9 cellular contexts compared by ENCODE assay signal in the genomic region with DNA sequence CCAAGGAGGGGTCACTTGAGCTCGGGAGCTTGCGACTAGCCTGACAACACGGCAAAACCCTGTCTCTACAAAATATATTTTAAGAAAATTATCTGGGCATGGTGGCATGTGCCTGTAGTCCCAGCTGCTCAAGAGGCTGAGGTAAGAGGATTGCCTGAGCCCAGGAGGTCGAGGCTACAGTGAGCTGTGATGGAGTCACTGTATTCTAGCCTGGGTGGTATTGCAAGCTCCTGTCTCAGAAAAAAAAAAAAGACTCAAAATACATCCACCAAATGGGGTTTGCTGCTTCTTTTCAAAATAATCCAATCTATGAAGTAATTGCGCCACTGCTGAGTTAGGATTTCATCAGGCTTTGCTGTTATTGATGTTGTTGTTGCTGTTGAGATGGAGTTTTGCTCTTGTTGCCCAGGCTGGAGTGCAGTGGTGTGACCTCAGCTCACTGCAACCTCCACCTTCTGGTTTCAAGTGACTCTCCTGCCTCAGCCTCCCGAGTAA. TPM values are rescaled to one million over a fixed set of nuclear protein-coding genes. Genes with fewer than 3 reads are reported as not detected.
DNase-seq lines count a peak whose midpoint lies in the region; ATAC-seq and TF ChIP-seq lines count a peak whose summit lies in the region.
"Had no signal": no experiment of that assay in that cellular context is flagged by ENCODE, and none has a peak within 500 bp of the region (broad histone marks: within the 10 kb centered on the region; RNA-seq: fewer than 3 reads in every experiment).

No MANE protein-coding gene starts in this region.

- DNase-seq in activated CD4-positive, alpha-beta memory T cell treated with anti-CD3 and anti-CD28 coated beads for 36 hours = no peak
- peak; percentile 65 for DNase-seq in fibroblast of pulmonary artery (ENCODE audit: low read depth)
- DNase-seq in stimulated activated effector memory CD8-positive, alpha-beta T cell treated with anti-CD3 and anti-CD28 coated beads, Interleukin-12 subunit alpha, Interleukin-12 subunit beta, amount 100 ng/mL, for 72 hours (ENCODE audit: low spot score in 2 of 2) = peak in 1 of 2 donors; percentile 63
- DNase-seq in substantia nigra (lab: John Stamatoyannopoulos, UW) = no peak
- DNase-seq: amygdala had no signal

- CTCF ChIA-PET in activated CD4-positive, alpha-beta memory T cell treated with anti-CD3 and anti-CD28 coated beads for 36 hours (lab: Charles Lee) = interaction anchor here (2.5 kb wide), 1 partner anchor 13 kb away, joined by 15 read pairs; no protein-coding TSS in a partner anchor

- H3K9ac ChIP-seq in HUES64 (ENCODE audit: low read depth, low read length) = no peak overlapping the region

- no peak for TF ChIP-seq CTCF in fibroblast of pulmonary artery (IDR thresholded peaks at IDR 0.05; ENCODE audit: low read length, missing control alignments)

- no peak overlapping the region for H3K4me3 Mint-ChIP-seq in activated CD4-positive, alpha-beta memory T cell treated with anti-CD3 and anti-CD28 coated beads for 36 hours
- H3K4me3 Mint-ChIP-seq in stimulated activated effector memory CD8-positive, alpha-beta T cell treated with anti-CD3 and anti-CD28 coated beads, Interleukin-12 subunit alpha, Interleukin-12 subunit beta, amount 100 ng/mL, for 72 hours = peak overlapping the region; percentile 58

- intact Hi-C loops in activated CD4-positive, alpha-beta memory T cell treated with anti-CD3 and anti-CD28 coated beads for 36 hours (cut with micrococcal nuclease) = loop anchor here (1.0 kb wide), 4 partner anchors 10 to 192 kb away; a partner anchor contains a TSS

- no peaks in the 10 kb centered on the region for H3K9me3 ChIP-seq in HUES64 (ENCODE audit: insufficient read depth, low read depth, low read length)

- peak overlapping the region; percentile 88 for H3K27ac Mint-ChIP-seq in activated CD4-positive, alpha-beta memory T cell treated with anti-CD3 and anti-CD28 coated beads for 36 hours
- H3K27ac Mint-ChIP-seq in stimulated activated effector memory CD8-positive, alpha-beta T cell treated with anti-CD3 and anti-CD28 coated beads, Interleukin-12 subunit alpha, Interleukin-12 subunit beta, amount 100 ng/mL, for 72 hours = peak overlapping the region; percentile 99

- no peaks in the 10 kb centered on the region for H3K27me3 Mint-ChIP-seq in activated CD4-positive, alpha-beta memory T cell treated with anti-CD3 and anti-CD28 coated beads for 36 hours

- H3K4me1 ChIP-seq in HUES64 (ENCODE audit: insufficient read depth, low read length) = peaks cover 45% of the 10 kb centered on the region

- WGBS in HUES64 = 84% methylated on average over 5 of the region's 6 CpGs

- no peak for ATAC-seq in stimulated activated effector memory CD8-positive, alpha-beta T cell treated with anti-CD3 and anti-CD28 coated beads, Interleukin-12 subunit alpha, Interleukin-12 subunit beta, amount 100 ng/mL, for 72 hours
- ATAC-seq in GM19463 (IDR thresholded peaks at IDR 0.05; ENCODE audit: unreplicated experiment) (no peak), HG02870 (IDR thresholded peaks at IDR 0.05; ENCODE audit: unreplicated experiment) (no peak)

- no peaks in the 10 kb centered on the region for H3K27me3 ChIP-seq in HUES64 (ENCODE audit: insufficient read depth, low read length)

- H3K36me3 ChIP-seq in HUES64 (ENCODE audit: insufficient read depth, low read length) = no peaks in the 10 kb centered on the region

- H3K4me3 ChIP-seq in HUES64 (ENCODE audit: low read length) (no peak overlapping the region), fibroblast of pulmonary artery (replicated peaks; ENCODE audit: low read depth, low read length) (no peak overlapping the region)
- H3K4me3 ChIP-seq: SK-N-MC had no signal

- H3K27ac ChIP-seq in HUES64 (ENCODE audit: low read depth, low read length) (peak overlapping the region; percentile 81), substantia nigra (ENCODE audit: low read depth, low read length, poor library complexity, severe bottlenecking) (no peak overlapping the region)

- H3K9me3 Mint-ChIP-seq in activated CD4-positive, alpha-beta memory T cell treated with anti-CD3 and anti-CD28 coated beads for 36 hours = no peaks in the 10 kb centered on the region
- H3K9me3 Mint-ChIP-seq in stimulated activated effector memory CD8-positive, alpha-beta T cell treated with anti-CD3 and anti-CD28 coated beads, Interleukin-12 subunit alpha, Interleukin-12 subunit beta, amount 100 ng/mL, for 72 hours = no peaks in the 10 kb centered on the region

- POLR2A ChIA-PET in activated CD4-positive, alpha-beta memory T cell treated with anti-CD3 and anti-CD28 coated beads for 36 hours (lab: Charles Lee) = interaction anchor here (0.8 to 2.7 kb wide), 3 partner anchors 11 to 16 kb away, joined by 4 to 20 read pairs (median 12); a partner anchor contains a TSS

- peaks cover 44% of the 10 kb centered on the region for H3K4me1 Mint-ChIP-seq in activated CD4-positive, alpha-beta memory T cell treated with anti-CD3 and anti-CD28 coated beads for 36 hours (ENCODE audit: low read depth)
- H3K4me1 Mint-ChIP-seq in stimulated activated effector memory CD8-positive, alpha-beta T cell treated with anti-CD3 and anti-CD28 coated beads, Interleukin-12 subunit alpha, Interleukin-12 subunit beta, amount 100 ng/mL, for 72 hours = peaks cover 47% of the 10 kb centered on the region

- H3K36me3 Mint-ChIP-seq in activated CD4-positive, alpha-beta memory T cell treated with anti-CD3 and anti-CD28 coated beads for 36 hours = peaks cover 3% of the 10 kb centered on the region
- H3K36me3 Mint-ChIP-seq in stimulated activated effector memory CD8-positive, alpha-beta T cell treated with anti-CD3 and anti-CD28 coated beads, Interleukin-12 subunit alpha, Interleukin-12 subunit beta, amount 100 ng/mL, for 72 hours = no peaks in the 10 kb centered on the region

RNA-seq across cellular contexts. Expression of a gene that starts 11.1 kb away (rescaled TPM):
- 711 TPM for polyA plus RNA-seq in HUES64 (2013, experiment 1 of 2)
- 820 TPM for polyA plus RNA-seq in HUES64 (2013, experiment 2 of 2)
- total RNA-seq in activated CD4-positive, alpha-beta memory T cell treated with anti-CD3 and anti-CD28 coated beads for 36 hours = 100 to 1,000 TPM; 515 to 525 TPM

RNA-seq across cellular contexts. Expression of a gene that starts 15.5 kb away (rescaled TPM):
- 15.5 TPM for polyA plus RNA-seq in HUES64 (2013, experiment 1 of 2)
- 12.7 TPM for polyA plus RNA-seq in HUES64 (2013, experiment 2 of 2)
- total RNA-seq in activated CD4-positive, alpha-beta memory T cell treated with anti-CD3 and anti-CD28 coated beads for 36 hours = 1 to 10 TPM; 5.0 to 5.8 TPM
